Comparison of ENCODE assay signal across 3 cellular contexts in the genomic region with DNA sequence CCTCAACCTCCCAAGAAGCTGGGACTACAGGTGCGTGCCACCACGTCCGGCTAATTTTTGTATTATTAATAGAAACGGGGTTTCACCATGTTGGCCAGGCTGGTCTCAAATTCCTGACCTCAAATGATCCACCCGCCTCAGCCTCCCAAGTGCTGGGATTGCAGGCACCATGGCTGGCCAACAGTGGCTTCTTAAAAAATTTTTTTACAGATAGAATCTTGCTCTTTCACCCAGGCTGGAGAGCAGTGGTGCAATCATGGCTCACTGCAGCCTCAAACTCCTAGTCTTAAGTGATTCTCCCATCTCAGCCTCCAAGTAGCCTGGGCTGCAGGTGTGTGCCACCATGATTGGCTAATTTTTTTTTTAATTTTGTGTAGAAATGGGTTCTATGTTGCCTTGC. TPM values are rescaled to one million over a fixed set of nuclear protein-coding genes. Genes with fewer than 3 reads are reported as not detected.
"Had no signal": no experiment of that assay in that cellular context is flagged by ENCODE, and none has a peak within 500 bp of the region (broad histone marks: within the 10 kb centered on the region; RNA-seq: fewer than 3 reads in every experiment).

No MANE protein-coding gene starts in this region.

RNA-seq across cellular contexts. Expression of a gene that starts 40.7 kb away (rescaled TPM):
- total RNA-seq: M059J, MCF 10A, NCI-H460 had no signal
